Comparison of ENCODE assay signal across 14 cellular contexts in genomic region chr11:26043665-26044064, GRCh38.
DNase-seq lines count a peak whose midpoint lies in the region; ATAC-seq, FAIRE-seq and TF ChIP-seq lines count a peak whose summit lies in the region.
"Had no signal": no experiment of that assay in that cellular context is flagged by ENCODE, and none has a peak within 500 bp of the region (broad histone marks: within the 10 kb centered on the region; RNA-seq: fewer than 3 reads in every experiment).

No MANE protein-coding gene starts in this region.

- FAIRE-seq in GM12892 (lab: Jason Lieb, UNC) = no peak
- FAIRE-seq: GM18507, K562 had no signal

- intact Hi-C loops in left ventricle myocardium superior (cut with micrococcal nuclease) = no loop called here

- DNase-seq in GM12892 (ENCODE audit: insufficient read length) (peak; percentile 1), left ventricle myocardium superior (no peak), NCI-H2107 treated with DMSO at 0.1 percent for 48 hours (lab: John Stamatoyannopoulos, UW; ENCODE audit: unreplicated experiment) (no peak), NCI-H524 treated with DMSO at 0.1 percent for 48 hours (lab: John Stamatoyannopoulos, UW) (no peak)
- no peak for DNase-seq in activated naive CD4-positive, alpha-beta T cell (lab: John Stamatoyannopoulos, UW)
- DNase-seq: activated CD8-positive, alpha-beta memory T cell treated with anti-CD3 and anti-CD28 coated beads for 24 hours; NCI-H2081; T1000 had no signal

- no peak for TF ChIP-seq POLR2A in GM12892 (IDR thresholded peaks at IDR 0.05; ENCODE audit: low read depth, low read length)

- peak; percentile 81 for ATAC-seq in GM19455 (IDR thresholded peaks at IDR 0.05; ENCODE audit: unreplicated experiment)
- ATAC-seq in HG02943 (IDR thresholded peaks at IDR 0.05; ENCODE audit: low read depth, unreplicated experiment) = peak; percentile 69
- peak; percentile 66 for ATAC-seq in HG03575 (IDR thresholded peaks at IDR 0.05; ENCODE audit: extremely low read depth, insufficient number of reproducible peaks, low FRiP score, unreplicated experiment)
- no peak for ATAC-seq in left ventricle myocardium superior
- ATAC-seq: K562, Panc1 had no signal
